In the genomic region with DNA sequence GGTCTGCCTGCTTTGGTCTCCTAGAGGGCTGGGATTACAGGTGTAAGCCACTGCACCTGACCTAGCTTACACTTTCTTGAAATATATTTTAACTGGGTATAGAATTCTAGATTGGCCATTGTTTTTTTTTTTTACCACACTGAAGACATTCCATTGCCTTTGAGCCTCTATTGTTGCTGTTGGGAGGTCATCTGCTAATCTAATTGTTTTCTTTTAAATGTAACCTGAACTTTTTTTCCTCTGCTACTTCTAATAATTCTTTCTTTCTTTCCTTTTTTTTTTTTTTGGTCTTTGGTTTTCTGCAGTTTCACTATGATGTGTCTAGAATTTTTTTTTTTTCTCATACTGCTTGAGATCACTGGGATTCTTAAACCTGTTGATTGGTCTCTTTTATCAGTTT, we compare ENCODE assay signal across 23 cellular contexts. TPM values are rescaled to one million over a fixed set of nuclear protein-coding genes. Genes with fewer than 3 reads are reported as not detected.
DNase-seq lines count a peak whose midpoint lies in the region; ATAC-seq, FAIRE-seq and TF ChIP-seq lines count a peak whose summit lies in the region.
"Had no signal": no experiment of that assay in that cellular context is flagged by ENCODE, and none has a peak within 500 bp of the region (broad histone marks: within the 10 kb centered on the region; RNA-seq: fewer than 3 reads in every experiment).

No MANE protein-coding gene starts in this region.

- TF ChIP-seq CTCF in HepG2 (CRISPR knock-in tag; IDR thresholded peaks at IDR 0.05) (no peak), right lobe of liver (IDR thresholded peaks at IDR 0.05) (no peak)

- no peak overlapping the region for H2AFZ ChIP-seq in HepG2 (ENCODE audit: low read length)

- POLR2A ChIA-PET in HepG2 (lab: Yijun Ruan, JAX) = no interaction called here

- no peaks in the 10 kb centered on the region for H3K27me3 Mint-ChIP-seq in activated T-helper 17 cell treated with anti-CD3 and anti-CD28 coated beads, Interleukin-2, amount 50 U/mL, for 72 hours

- TF ChIP-seq POLR2A in HepG2 (IDR thresholded peaks at IDR 0.05; ENCODE audit: insufficient read depth in 1 of 2, low read depth in 2 of 2, low read length in 2 of 2) = no peak
- TF ChIP-seq POLR2A in right lobe of liver (IDR thresholded peaks at IDR 0.05) = no peak

- H3K79me2 ChIP-seq in HepG2 (ENCODE audit: insufficient read depth, low read length) = no peaks in the 10 kb centered on the region

- H3K4me3 ChIP-seq in HepG2 (replicated peaks in 1 of 3; ENCODE audit: insufficient read depth in 1 of 3, low read depth in 2 of 3, low read length in 3 of 3) (no peak overlapping the region), right lobe of liver (no peak overlapping the region)
- H3K4me3 ChIP-seq: BLaER1, SJSA1 had no signal

- DNase-seq in HepG2 (ENCODE audit: low spot score) = no peak
- DNase-seq in right lobe of liver = no peak
- peak; percentile 1 to 24 for DNase-seq in Kasumi-1 (lab: John Stamatoyannopoulos, UW)
- no peak for DNase-seq in HK-2 (ENCODE audit: unreplicated experiment)
- DNase-seq in NCI-H2227 (lab: John Stamatoyannopoulos, UW; ENCODE audit: unreplicated experiment) = no peak
- DNase-seq: Caco-2; CD4-positive, alpha-beta memory T cell; DMS 273 treated with DMSO at 0.1 percent for 48 hours; KG1; NCI-H1417 treated with DMSO at 0.1 percent for 48 hours; NCI-H187 treated with DMSO at 0.1 percent for 48 hours; NCI-H2171; NCI-H524 treated with DMSO at 0.1 percent for 48 hours had no signal

- TF ChIP-seq EP300 in HepG2 (IDR thresholded peaks at IDR 0.05; ENCODE audit: low read depth in 2 of 2, low read length in 2 of 2) = no peak
- TF ChIP-seq EP300 in HepG2 (CRISPR knock-in tag; IDR thresholded peaks at IDR 0.05; ENCODE audit: borderline replicate concordance) = no peak

- H3K9ac ChIP-seq in HepG2 (ENCODE audit: insufficient read depth, low read depth, low read length) = no peak overlapping the region
- H3K9ac ChIP-seq: BLaER1 had no signal

- H3K27me3 ChIP-seq in HepG2 (ENCODE audit: control insufficient read depth in 1 of 2, insufficient read depth in 2 of 2, low read length in 2 of 2) (no peaks in the 10 kb centered on the region), right lobe of liver (no peaks in the 10 kb centered on the region)
- H3K27me3 ChIP-seq: BLaER1, SJSA1 had no signal

- FAIRE-seq in HepG2 (lab: Jason Lieb, UNC) = no peak
- FAIRE-seq: G401.6, H54 had no signal

- H3K9me3 ChIP-seq in HepG2 (ENCODE audit: low read length) = peaks cover 14% of the 10 kb centered on the region
- H3K9me3 ChIP-seq in right lobe of liver = peaks cover 0 to 7% (median 0%) of the 10 kb centered on the region in 4 donors
- H3K9me3 ChIP-seq: Caco-2, SJSA1 had no signal

- no peak for TF ChIP-seq RAD21 in HepG2 (CRISPR knock-in tag; IDR thresholded peaks at IDR 0.05)

- no TSS peak for BruUV-seq in HepG2 (replicated peaks; lab: Mats Ljungman, UMichigan)

- peak overlapping the region; percentile 77 for H3K27ac Mint-ChIP-seq in activated T-helper 17 cell treated with anti-CD3 and anti-CD28 coated beads, Interleukin-2, amount 50 U/mL, for 72 hours
- H3K27ac Mint-ChIP-seq: CD4-positive, alpha-beta memory T cell had no signal

- peak overlapping the region; percentile 19 for H3K4me3 Mint-ChIP-seq in activated T-helper 17 cell treated with anti-CD3 and anti-CD28 coated beads, Interleukin-2, amount 50 U/mL, for 72 hours

- intact Hi-C loops in HepG2 (cut with micrococcal nuclease; ENCODE audit: unreplicated experiment) = no loop called here
- intact Hi-C loops in right lobe of liver (cut with DNase I) = no loop called here

- no peaks in the 10 kb centered on the region for H3K36me3 Mint-ChIP-seq in activated T-helper 17 cell treated with anti-CD3 and anti-CD28 coated beads, Interleukin-2, amount 50 U/mL, for 72 hours (ENCODE audit: low read depth)

- no peaks in the 10 kb centered on the region for H3K4me1 ChIP-seq in HepG2 (ENCODE audit: insufficient read depth, low read length)
- peaks cover 0 to 3% (median 0%) of the 10 kb centered on the region in 4 donors for H3K4me1 ChIP-seq in right lobe of liver
- H3K4me1 ChIP-seq: Caco-2, SJSA1 had no signal

- peaks cover 12% of the 10 kb centered on the region for H3K9me3 Mint-ChIP-seq in activated T-helper 17 cell treated with anti-CD3 and anti-CD28 coated beads, Interleukin-2, amount 50 U/mL, for 72 hours

- CTCF ChIA-PET in HepG2 (lab: Yijun Ruan, JAX; ENCODE audit: low intra/inter-chr PET ratio, low total read pairs) = no interaction called here

- H4K20me1 ChIP-seq in HepG2 (ENCODE audit: insufficient read depth, low read length) = no peaks in the 10 kb centered on the region
- H4K20me1 ChIP-seq: BLaER1 had no signal

- no peak for ATAC-seq in HepG2
- ATAC-seq in right lobe of liver = no peak
- ATAC-seq in activated T-helper 17 cell treated with anti-CD3 and anti-CD28 coated beads, Interleukin-2, amount 50 U/mL, for 72 hours (replicated peaks) = no peak
- no peak for ATAC-seq in GM21367 (IDR thresholded peaks at IDR 0.05; ENCODE audit: unreplicated experiment)
- ATAC-seq: Right ventricle myocardium inferior had no signal

- no peak overlapping the region for H3K27ac ChIP-seq in HepG2 (ENCODE audit: extremely low read length, insufficient read depth, low read length)
- H3K27ac ChIP-seq in right lobe of liver = no peak overlapping the region
- H3K27ac ChIP-seq: BLaER1, HL-60, SJSA1 had no signal

- no peak overlapping the region for H3K4me2 ChIP-seq in HepG2 (ENCODE audit: low read depth, low read length)
- H3K4me2 ChIP-seq: BLaER1 had no signal

- H3K4me1 Mint-ChIP-seq in activated T-helper 17 cell treated with anti-CD3 and anti-CD28 coated beads, Interleukin-2, amount 50 U/mL, for 72 hours = peaks cover 11% of the 10 kb centered on the region

- H3K36me3 ChIP-seq in HepG2 (replicated peaks in 1 of 2; ENCODE audit: control insufficient read depth in 1 of 2, insufficient read depth in 2 of 2, low read length in 2 of 2) = no peaks in the 10 kb centered on the region
- H3K36me3 ChIP-seq in right lobe of liver = no peaks in the 10 kb centered on the region
- H3K36me3 ChIP-seq: BLaER1, SJSA1 had no signal

- in situ Hi-C loops in HepG2 (cut with HindIII; ENCODE audit: extremely low pct_ligation_motif_present, low pct_unique_long_range_greater_than_20kb) = no loop called here

TF ChIP-seq in HepG2, 621 proteins besides CTCF, POLR2A, EP300 and RAD21:
- TF ChIP-seq, protein P1, sequence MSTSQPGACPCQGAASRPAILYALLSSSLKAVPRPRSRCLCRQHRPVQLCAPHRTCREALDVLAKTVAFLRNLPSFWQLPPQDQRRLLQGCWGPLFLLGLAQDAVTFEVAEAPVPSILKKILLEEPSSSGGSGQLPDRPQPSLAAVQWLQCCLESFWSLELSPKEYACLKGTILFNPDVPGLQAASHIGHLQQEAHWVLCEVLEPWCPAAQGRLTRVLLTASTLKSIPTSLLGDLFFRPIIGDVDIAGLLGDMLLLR (CRISPR knock-in tag; IDR thresholded peaks at IDR 0.05) = no peak
- peak; percentile 98 for TF ChIP-seq ZNF317 (CRISPR knock-in tag; IDR thresholded peaks at IDR 0.05)

RNA-seq across cellular contexts. Expression of gene ERICH6, which starts 28.1 kb away (rescaled TPM):
- total RNA-seq in HepG2 (2016; rRNA removed; fragmentation: Illumina TruSeq; extraction: Trizol) (not detected in 2 replicates), right lobe of liver (under 1 TPM in 1 of 6 experiments, not detected in 5; 0.49 TPM)
- 0.18 TPM in 1 of 2 replicates, not detected in the other for total RNA-seq in HepG2 (2016; cell fraction: cytosol; rRNA removed; fragmentation: Illumina TruSeq; extraction: Trizol; ENCODE audit: low read depth)
- total RNA-seq in HepG2 (2016; cell fraction: insoluble cytoplasmic fraction; rRNA removed; fragmentation: Illumina TruSeq; extraction: Trizol) = 0.09 TPM in 1 of 2 replicates, not detected in the other
- total RNA-seq in HepG2 (2016; cell fraction: membrane; rRNA removed; fragmentation: Illumina TruSeq; extraction: Trizol) = 0.15 TPM in 1 of 2 replicates, not detected in the other
- 0.28 TPM in 1 of 2 replicates, not detected in the other for total RNA-seq in HepG2 (2016; cell fraction: nucleus; rRNA removed; fragmentation: Illumina TruSeq; extraction: Trizol)
- 0.03 TPM in 1 of 2 replicates, not detected in the other for polyA plus RNA-seq in HepG2 (2011; rRNA removed)
- 0.03 and 0.18 TPM in 2 replicates for polyA plus RNA-seq in HepG2 (2011; cell fraction: cytosol; rRNA removed)
- 0.10 and 0.48 TPM in 2 replicates for polyA plus RNA-seq in HepG2 (2011; cell fraction: nucleus; rRNA removed)
- 0.15 TPM in 1 of 2 replicates, not detected in the other for polyA plus RNA-seq in HepG2 (2012)
- polyA plus RNA-seq in HepG2 (2016; cell fraction: cytosol; fragmentation: Illumina TruSeq; extraction: Trizol; ENCODE audit: low read depth) = not detected in 2 replicates
- polyA plus RNA-seq in HepG2 (2016; cell fraction: insoluble cytoplasmic fraction; fragmentation: Illumina TruSeq; extraction: Trizol; ENCODE audit: low read depth) = not detected in 2 replicates
- not detected in 2 replicates for polyA plus RNA-seq in HepG2 (2016; cell fraction: membrane; fragmentation: Illumina TruSeq; extraction: Trizol; ENCODE audit: low read depth)
- polyA plus RNA-seq in HepG2 (2016; cell fraction: nucleus; fragmentation: Illumina TruSeq; extraction: Trizol; ENCODE audit: insufficient read depth, low read depth) = not detected in 2 replicates
- polyA minus RNA-seq in HepG2 (2011; rRNA and poly(A)+ RNA removed; ENCODE audit: low replicate concordance) = 0.09 and 0.32 TPM in 2 replicates
- 0.30 TPM in 1 of 2 replicates, not detected in the other for polyA minus RNA-seq in HepG2 (2011; cell fraction: cytosol; rRNA and poly(A)+ RNA removed)
- 0.26 and 0.50 TPM in 2 replicates for polyA minus RNA-seq in HepG2 (2011; cell fraction: nucleus; rRNA and poly(A)+ RNA removed)
- under 1 TPM in 1 of 2 donors, not detected in 1; 0.21 TPM for total RNA-seq in activated T-helper 17 cell treated with anti-CD3 and anti-CD28 coated beads, Interleukin-2, amount 50 U/mL, for 72 hours
- total RNA-seq: Caco-2; CD4-positive, alpha-beta memory T cell; HT-29; Right ventricle myocardium inferior; SJSA1; T-helper 1 cell treated with Interleukin-12 subunit alpha and Interleukin-12 subunit beta and Interleukin-4 antibody, amounts not matched to agents 30 ng/mL and 1 ng/mL, for 36 hours had no signal

Comparison
In these comparisons a context has a peak if more than half of its experiments do, and no peak if none do; other contexts are left out.
1. DNase-seq: peak in Kasumi-1 (2 of 2); none in HepG2 (single experiment), right lobe of liver (0 of 3), HK-2 (single experiment) and NCI-H2227 (single experiment).